In the genomic region with DNA sequence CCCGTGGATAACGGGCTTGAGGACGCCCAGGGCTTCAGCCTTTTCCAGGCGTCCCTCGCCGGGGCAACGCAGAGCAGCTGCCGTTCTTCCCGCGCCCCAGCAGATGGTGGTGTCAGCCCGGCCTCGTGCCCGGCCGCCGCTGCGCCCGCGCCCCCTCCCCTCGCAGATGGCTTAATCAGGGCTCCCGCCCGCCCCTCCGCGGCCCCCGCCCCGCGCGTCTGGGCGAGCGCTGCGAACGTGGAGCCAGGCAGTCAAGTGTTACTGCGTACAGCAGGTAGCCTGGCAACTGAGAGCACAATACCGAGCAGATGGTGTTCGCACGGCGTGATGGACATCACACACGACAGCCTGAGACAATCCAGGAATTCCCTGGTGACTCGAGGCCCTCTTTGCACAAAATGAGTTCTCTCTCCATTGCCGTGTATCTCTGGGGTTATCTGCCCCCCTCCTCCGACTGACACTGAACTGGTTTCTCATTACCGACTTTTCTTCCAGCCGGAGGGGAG, we compare ENCODE assay signal across 8 cellular contexts.
A peak's percentile ranks its signal among the peaks of the same experiment; 100 is the strongest.
DNase-seq lines count a peak whose midpoint lies in the region; ATAC-seq and TF ChIP-seq lines count a peak whose summit lies in the region.

No MANE protein-coding gene starts in this region.

- H3K27me3 Mint-ChIP-seq in activated CD4-positive, alpha-beta memory T cell treated with anti-CD3 and anti-CD28 coated beads, Interleukin-2, amount 10 ng/mL, durations not matched to agents 7 days and 5 days, result peaks cover 50% of the 10 kb centered on the region

- under 1% methylated on average over 42 of the region's 42 CpGs for WGBS in liver

- no peak overlapping the region for H3K27ac Mint-ChIP-seq in activated CD4-positive, alpha-beta memory T cell treated with anti-CD3 and anti-CD28 coated beads, Interleukin-2, amount 10 ng/mL, durations not matched to agents 7 days and 5 days

- H3K36me3 ChIP-seq in liver (ENCODE audit: control insufficient read depth in 4 of 4, insufficient read depth in 3 of 4, low read depth in 1 of 4, low read length in 3 of 4), result no peaks in the 10 kb centered on the region

- H3K9ac ChIP-seq in liver (ENCODE audit: low read depth in 1 of 2, low read length in 2 of 2), result peak overlapping the region; percentile 70 to 87

- no peaks in the 10 kb centered on the region for H3K9me3 Mint-ChIP-seq in activated CD4-positive, alpha-beta memory T cell treated with anti-CD3 and anti-CD28 coated beads, Interleukin-2, amount 10 ng/mL, durations not matched to agents 7 days and 5 days

- TF ChIP-seq CTCF in GM12875 (IDR thresholded peaks at IDR 0.05; ENCODE audit: borderline replicate concordance, insufficient read depth, low read depth, low read length) (peak; percentile 59; the same call in 1 of the 2 replicates), liver (IDR thresholded peaks at IDR 0.05; ENCODE audit: low read depth, low read length, missing input control) (peak; percentile 76)

- no peaks in the 10 kb centered on the region for H3K27me3 ChIP-seq in liver (ENCODE audit: control insufficient read depth in 4 of 4, insufficient read depth in 4 of 4, low read length in 3 of 4)

- H3K36me3 Mint-ChIP-seq in activated CD4-positive, alpha-beta memory T cell treated with anti-CD3 and anti-CD28 coated beads, Interleukin-2, amount 10 ng/mL, durations not matched to agents 7 days and 5 days (ENCODE audit: low read depth), result no peaks in the 10 kb centered on the region

- peaks cover 12% of the 10 kb centered on the region for H3K4me1 Mint-ChIP-seq in activated CD4-positive, alpha-beta memory T cell treated with anti-CD3 and anti-CD28 coated beads, Interleukin-2, amount 10 ng/mL, durations not matched to agents 7 days and 5 days

- peak; percentile 85 for DNase-seq in NCI-H510A (lab: John Stamatoyannopoulos, UW)
- peak; percentile 48 for DNase-seq in activated CD4-positive, alpha-beta memory T cell treated with anti-CD3 and anti-CD28 coated beads, Interleukin-2, amount 10 ng/mL, durations not matched to agents 7 days and 5 days
- DNase-seq in ecto neural progenitor cell (ENCODE audit: low spot score), result peak; percentile 96
- peak; percentile 66 for DNase-seq in stimulated activated CD4-positive, alpha-beta T cell treated with anti-CD3 and anti-CD28 coated beads, Interleukin-4, amount 100 ng/mL, for 1 hour

- H3K27ac ChIP-seq in liver (ENCODE audit: low read depth in 1 of 2, low read length in 2 of 2), result peak overlapping the region; percentile 58 to 94

- CTCF ChIA-PET in activated CD4-positive, alpha-beta memory T cell treated with anti-CD3 and anti-CD28 coated beads, Interleukin-2, amount 10 ng/mL, durations not matched to agents 7 days and 5 days (lab: Charles Lee), result interaction anchor here (0.8 to 1.9 kb wide), 6 partner anchors 10 to 625 kb away, joined by 3 to 5 read pairs (median 4); no protein-coding TSS in a partner anchor

- peak overlapping the region; percentile 33 for H3K4me3 Mint-ChIP-seq in activated CD4-positive, alpha-beta memory T cell treated with anti-CD3 and anti-CD28 coated beads, Interleukin-2, amount 10 ng/mL, durations not matched to agents 7 days and 5 days

- H3K4me3 ChIP-seq in GM12875 (ENCODE audit: low read depth, low read length) (no peak overlapping the region), liver (ENCODE audit: low read depth in 1 of 3, low read length in 3 of 3) (peak overlapping the region; percentile 43 to 75 (median 48))

- H3K9me3 ChIP-seq in liver (ENCODE audit: control insufficient read depth in 4 of 4, low read length in 3 of 4), result no peaks in the 10 kb centered on the region

- POLR2A ChIA-PET in activated CD4-positive, alpha-beta memory T cell treated with anti-CD3 and anti-CD28 coated beads, Interleukin-2, amount 10 ng/mL, durations not matched to agents 7 days and 5 days (lab: Charles Lee), result no interaction called here

- peak; percentile 75 to 85 for TF ChIP-seq RAD21 in liver (IDR thresholded peaks at IDR 0.05)

- ATAC-seq in HG03159 (IDR thresholded peaks at IDR 0.05; ENCODE audit: unreplicated experiment) (peak; percentile 78), GM19324 (IDR thresholded peaks at IDR 0.05; ENCODE audit: low FRiP score, unreplicated experiment) (no peak)

- peaks cover 4 to 14% (median 7%) of the 10 kb centered on the region in 4 donors for H3K4me1 ChIP-seq in liver (ENCODE audit: control insufficient read depth in 4 of 4, insufficient read depth in 4 of 4, low read length in 3 of 4)

TF ChIP-seq in liver, 16 proteins besides CTCF, POLR2A, EP300 and RAD21:
- TF ChIP-seq HNF4A (conservative IDR thresholded peaks at IDR 0.05) (no peak), ATF3 (IDR thresholded peaks at IDR 0.05) (no peak), SP1 (IDR thresholded peaks at IDR 0.05) (no peak), NR2F2 (IDR thresholded peaks at IDR 0.05) (no peak), YY1 (IDR thresholded peaks at IDR 0.05) (no peak)
- TF ChIP-seq, protein P1, sequence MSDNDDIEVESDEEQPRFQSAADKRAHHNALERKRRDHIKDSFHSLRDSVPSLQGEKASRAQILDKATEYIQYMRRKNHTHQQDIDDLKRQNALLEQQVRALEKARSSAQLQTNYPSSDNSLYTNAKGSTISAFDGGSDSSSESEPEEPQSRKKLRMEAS (IDR thresholded peaks at IDR 0.05), result no peak
TF ChIP-seq in liver: peak in this region for 0.
